ENCODE assay signal across 1 cellular context in genomic region chr10:132811891-132812481, GRCh38.
TF ChIP-seq lines count a peak whose summit lies in the region.

No MANE protein-coding gene starts in this region.

TF ChIP-seq in HepG2, 621 proteins besides CTCF, POLR2A, EP300 and RAD21:
- no peak for TF ChIP-seq ZBTB43 (CRISPR knock-in tag; conservative IDR thresholded peaks at IDR 0.05)
- TF ChIP-seq ZNF737 (CRISPR knock-in tag; IDR thresholded peaks at IDR 0.05; ENCODE audit: borderline replicate concordance): no peak
- no peak for TF ChIP-seq NFE2 (CRISPR knock-in tag; IDR thresholded peaks at IDR 0.05)
- no peak for TF ChIP-seq EHMT2 (IDR thresholded peaks at IDR 0.05; ENCODE audit: borderline replicate concordance, low read depth, low read length)
- no peak for TF ChIP-seq TRAFD1 (CRISPR knock-in tag; IDR thresholded peaks at IDR 0.05; ENCODE audit: borderline replicate concordance)
- TF ChIP-seq ZNF547 (CRISPR knock-in tag; IDR thresholded peaks at IDR 0.05): no peak
